ENCODE assay signal across 17 cellular contexts in the genomic region with DNA sequence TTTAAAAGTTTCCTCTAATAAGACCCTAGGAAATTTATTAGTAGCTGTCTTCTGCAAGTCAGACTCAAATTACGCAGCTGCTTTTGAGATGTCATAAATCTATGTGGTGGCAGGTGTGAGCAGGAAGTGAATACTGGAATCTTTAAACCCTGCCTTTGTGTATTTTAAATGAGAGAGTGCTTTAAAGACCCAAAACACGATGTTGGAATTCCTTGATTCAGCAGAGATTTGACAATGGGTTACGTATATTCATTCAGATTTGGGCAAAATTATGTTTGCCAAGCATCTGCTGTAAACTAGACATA.
DNase-seq lines count a peak whose midpoint lies in the region; ATAC-seq and TF ChIP-seq lines count a peak whose summit lies in the region.
"Had no signal": no experiment of that assay in that cellular context is flagged by ENCODE, and none has a peak within 500 bp of the region (broad histone marks: within the 10 kb centered on the region; RNA-seq: fewer than 3 reads in every experiment).

No MANE protein-coding gene starts in this region.

- TF ChIP-seq CTCF in Calu3 (IDR thresholded peaks at IDR 0.05; ENCODE audit: unreplicated experiment): no peak
- TF ChIP-seq CTCF in foreskin keratinocyte (conservative IDR thresholded peaks at IDR 0.05): no peak
- no peak for TF ChIP-seq CTCF in osteocyte (IDR thresholded peaks at IDR 0.05)

- ATAC-seq in foreskin keratinocyte (peak; percentile 61), HG03354 (IDR thresholded peaks at IDR 0.05; ENCODE audit: poor library complexity, severe bottlenecking, unreplicated experiment) (no peak), HG02981 (IDR thresholded peaks at IDR 0.05; ENCODE audit: unreplicated experiment) (no peak), HG02623 (IDR thresholded peaks at IDR 0.05; ENCODE audit: unreplicated experiment) (no peak)
- ATAC-seq: activated CD8-positive, alpha-beta T cell treated with anti-CD3 and anti-CD28 coated beads, Interleukin-2, amount 10 ng/mL, durations not matched to agents 7 days and 5 days had no signal

- H3K36me3 Mint-ChIP-seq in Calu3 (ENCODE audit: insufficient read depth, unreplicated experiment): no peaks in the 10 kb centered on the region
- peaks cover 34% of the 10 kb centered on the region for H3K36me3 Mint-ChIP-seq in osteocyte (ENCODE audit: unreplicated experiment)

- H3K4me3 Mint-ChIP-seq in Calu3 (ENCODE audit: low read depth, unreplicated experiment) (peak overlapping the region; percentile 54), osteocyte (ENCODE audit: unreplicated experiment) (peak overlapping the region; percentile 63)
- H3K4me3 Mint-ChIP-seq: activated CD8-positive, alpha-beta T cell treated with anti-CD3 and anti-CD28 coated beads, Interleukin-2, amount 10 ng/mL, durations not matched to agents 7 days and 5 days had no signal

- DNase-seq in Calu3 (no peak), foreskin keratinocyte (no peak), osteocyte (ENCODE audit: extremely low spot score, unreplicated experiment) (no peak), NOMO-1 treated with DMSO at 0.1 percent for 48 hours (lab: John Stamatoyannopoulos, UW; ENCODE audit: unreplicated experiment) (no peak)
- DNase-seq: activated CD8-positive, alpha-beta T cell treated with anti-CD3 and anti-CD28 coated beads, Interleukin-2, amount 10 ng/mL, durations not matched to agents 7 days and 5 days; activated effector memory CD4-positive, alpha-beta T cell treated with anti-CD3 and anti-CD28 coated beads, Interleukin-2, amount 50 U/mL, for 16 hours; aorta; cortex of kidney; esophagus squamous epithelium; GDM1; stimulated activated CD4-positive, alpha-beta T cell treated with anti-CD3 and anti-CD28 coated beads, Interleukin-2, amount 100 ng/mL, for 48 hours had no signal

- H3K4me1 Mint-ChIP-seq in Calu3 (ENCODE audit: low read depth, unreplicated experiment) (peaks cover 11% of the 10 kb centered on the region), osteocyte (ENCODE audit: unreplicated experiment) (peaks cover 13% of the 10 kb centered on the region)

- peak; percentile 76; the same call in 1 of the 2 replicates for TF ChIP-seq EP300 in Ishikawa (IDR thresholded peaks at IDR 0.05; ENCODE audit: borderline replicate concordance)

- H3K27me3 Mint-ChIP-seq in Calu3 (ENCODE audit: unreplicated experiment) (no peaks in the 10 kb centered on the region), osteocyte (ENCODE audit: unreplicated experiment) (no peaks in the 10 kb centered on the region)

- H3K27ac ChIP-seq in foreskin keratinocyte: no peak overlapping the region
- H3K27ac ChIP-seq: BLaER1 treated with 17β-estradiol and CSF1 and Interleukin-3, amounts not matched to agents 10 nM and 100 nM; esophagus squamous epithelium; KMS-11 had no signal

- H3K9me3 Mint-ChIP-seq in Calu3 (ENCODE audit: low read depth, unreplicated experiment): peaks cover 9% of the 10 kb centered on the region
- peaks cover 9% of the 10 kb centered on the region for H3K9me3 Mint-ChIP-seq in osteocyte (ENCODE audit: unreplicated experiment)

- no peaks in the 10 kb centered on the region for H3K27me3 ChIP-seq in foreskin keratinocyte
- H3K27me3 ChIP-seq: BLaER1 treated with 17β-estradiol and CSF1 and Interleukin-3, amounts not matched to agents 10 nM and 100 nM; esophagus squamous epithelium had no signal

- CTCF ChIA-PET in Calu3 (lab: Charles Lee): no interaction called here

- H3K4me1 ChIP-seq in foreskin keratinocyte: peaks cover 11% of the 10 kb centered on the region

- no TSS peak for BruUV-seq in Calu3 (replicated peaks; lab: Mats Ljungman, UMichigan)

- H3K27ac Mint-ChIP-seq in Calu3 (ENCODE audit: unreplicated experiment): no peak overlapping the region
- H3K27ac Mint-ChIP-seq in osteocyte (ENCODE audit: unreplicated experiment): peak overlapping the region; percentile 37
- H3K27ac Mint-ChIP-seq: activated CD8-positive, alpha-beta T cell treated with anti-CD3 and anti-CD28 coated beads, Interleukin-2, amount 10 ng/mL, durations not matched to agents 7 days and 5 days had no signal

- intact Hi-C loops in Calu3 (cut with micrococcal nuclease; ENCODE audit: unreplicated experiment): no loop called here

- TF ChIP-seq RAD21 in Ishikawa (IDR thresholded peaks at IDR 0.05; ENCODE audit: low read depth): no peak

TF ChIP-seq in Ishikawa, 13 proteins besides CTCF, POLR2A, EP300 and RAD21:
- TF ChIP-seq TAF1 (IDR thresholded peaks at IDR 0.05; ENCODE audit: low read depth): no peak
- peak; percentile 16; the same call in 1 of the 2 replicates for TF ChIP-seq NFIC (IDR thresholded peaks at IDR 0.05)
- 0 out of 2 replicates have a peak, but pooled peaks have one; percentile 17 for TF ChIP-seq FOXM1 (IDR thresholded peaks at IDR 0.05; ENCODE audit: borderline replicate concordance, low read depth)
- TF ChIP-seq TCF12 (IDR thresholded peaks at IDR 0.05; ENCODE audit: low read depth): peak; percentile 72
- TF ChIP-seq, protein P1, sequence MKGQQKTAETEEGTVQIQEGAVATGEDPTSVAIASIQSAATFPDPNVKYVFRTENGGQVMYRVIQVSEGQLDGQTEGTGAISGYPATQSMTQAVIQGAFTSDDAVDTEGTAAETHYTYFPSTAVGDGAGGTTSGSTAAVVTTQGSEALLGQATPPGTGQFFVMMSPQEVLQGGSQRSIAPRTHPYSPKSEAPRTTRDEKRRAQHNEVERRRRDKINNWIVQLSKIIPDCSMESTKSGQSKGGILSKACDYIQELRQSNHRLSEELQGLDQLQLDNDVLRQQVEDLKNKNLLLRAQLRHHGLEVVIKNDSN (IDR thresholded peaks at IDR 0.05): no peak
- peak; percentile 69 for TF ChIP-seq TEAD4 (IDR thresholded peaks at IDR 0.05)
